1 cellular context compared by ENCODE assay signal in genomic region chr10:6247041-6247712, GRCh38.
TF ChIP-seq lines count a peak whose summit lies in the region.

No MANE protein-coding gene starts in this region.

TF ChIP-seq in WTC11, 78 proteins besides CTCF, POLR2A, EP300 and RAD21 (continued from another document):
- TF ChIP-seq, protein P1, sequence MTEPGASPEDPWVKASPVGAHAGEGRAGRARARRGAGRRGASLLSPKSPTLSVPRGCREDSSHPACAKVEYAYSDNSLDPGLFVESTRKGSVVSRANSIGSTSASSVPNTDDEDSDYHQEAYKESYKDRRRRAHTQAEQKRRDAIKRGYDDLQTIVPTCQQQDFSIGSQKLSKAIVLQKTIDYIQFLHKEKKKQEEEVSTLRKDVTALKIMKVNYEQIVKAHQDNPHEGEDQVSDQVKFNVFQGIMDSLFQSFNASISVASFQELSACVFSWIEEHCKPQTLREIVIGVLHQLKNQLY (CRISPR knock-in tag; IDR thresholded peaks at IDR 0.05), result no peak
- TF ChIP-seq JUN (CRISPR knock-in tag; IDR thresholded peaks at IDR 0.05) (no peak), ATF1 (CRISPR knock-in tag; IDR thresholded peaks at IDR 0.05) (no peak), ETV6 (CRISPR knock-in tag; IDR thresholded peaks at IDR 0.05) (no peak), ZSCAN18 (CRISPR knock-in tag; IDR thresholded peaks at IDR 0.05) (no peak), OVOL2 (CRISPR knock-in tag; IDR thresholded peaks at IDR 0.05; ENCODE audit: borderline replicate concordance) (no peak), CREM (CRISPR knock-in tag; IDR thresholded peaks at IDR 0.05) (no peak), NR3C1 (CRISPR knock-in tag; conservative IDR thresholded peaks at IDR 0.05; ENCODE audit: low read depth) (no peak)
- TF ChIP-seq, protein P2, sequence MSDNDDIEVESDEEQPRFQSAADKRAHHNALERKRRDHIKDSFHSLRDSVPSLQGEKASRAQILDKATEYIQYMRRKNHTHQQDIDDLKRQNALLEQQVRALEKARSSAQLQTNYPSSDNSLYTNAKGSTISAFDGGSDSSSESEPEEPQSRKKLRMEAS (CRISPR knock-in tag; IDR thresholded peaks at IDR 0.05), result no peak
